1 cellular context compared by ENCODE assay signal in the genomic region with DNA sequence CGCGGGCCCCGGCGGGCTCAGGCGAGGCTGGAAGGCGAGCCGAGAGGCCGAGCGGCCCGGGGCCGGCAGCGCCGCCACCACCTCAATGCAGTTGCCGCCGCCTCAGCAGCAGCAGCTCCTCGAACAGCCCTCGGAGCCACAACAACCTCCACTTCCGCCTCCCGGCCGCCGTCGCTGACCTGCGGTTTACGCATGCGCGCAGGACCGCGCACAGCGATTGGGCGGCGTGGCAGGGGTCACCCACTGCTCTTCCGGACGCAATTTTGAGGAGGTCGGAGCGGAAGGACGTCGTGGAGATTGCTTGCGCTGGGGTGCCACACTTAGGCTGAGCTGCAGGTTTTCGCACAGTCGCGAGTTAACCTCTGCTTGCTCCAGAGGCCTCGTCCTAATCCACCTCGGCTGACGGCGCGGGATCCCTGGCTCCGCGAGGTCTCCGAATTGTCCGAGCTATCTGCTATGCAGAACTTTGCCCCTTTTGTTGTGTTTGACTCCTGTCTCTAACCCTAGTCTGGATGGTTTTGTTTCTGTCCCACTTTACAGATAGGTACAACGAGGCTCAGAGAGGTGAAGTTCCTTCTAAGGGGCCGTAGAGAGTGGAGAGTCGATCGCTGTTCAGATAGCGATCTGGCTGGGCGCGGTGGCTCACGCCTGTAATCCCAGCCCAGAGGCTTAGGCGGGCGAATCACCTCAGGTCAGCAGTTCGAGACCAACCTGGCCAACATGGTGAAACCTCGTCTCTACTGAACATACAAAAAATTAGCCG.
TF ChIP-seq lines count a peak whose summit lies in the region.

A gene (plus strand): TSS at position 243 of the 763 bp plus-strand sequence. CDS start 6,657 bp downstream, outside the sequence.
A gene with protein sequence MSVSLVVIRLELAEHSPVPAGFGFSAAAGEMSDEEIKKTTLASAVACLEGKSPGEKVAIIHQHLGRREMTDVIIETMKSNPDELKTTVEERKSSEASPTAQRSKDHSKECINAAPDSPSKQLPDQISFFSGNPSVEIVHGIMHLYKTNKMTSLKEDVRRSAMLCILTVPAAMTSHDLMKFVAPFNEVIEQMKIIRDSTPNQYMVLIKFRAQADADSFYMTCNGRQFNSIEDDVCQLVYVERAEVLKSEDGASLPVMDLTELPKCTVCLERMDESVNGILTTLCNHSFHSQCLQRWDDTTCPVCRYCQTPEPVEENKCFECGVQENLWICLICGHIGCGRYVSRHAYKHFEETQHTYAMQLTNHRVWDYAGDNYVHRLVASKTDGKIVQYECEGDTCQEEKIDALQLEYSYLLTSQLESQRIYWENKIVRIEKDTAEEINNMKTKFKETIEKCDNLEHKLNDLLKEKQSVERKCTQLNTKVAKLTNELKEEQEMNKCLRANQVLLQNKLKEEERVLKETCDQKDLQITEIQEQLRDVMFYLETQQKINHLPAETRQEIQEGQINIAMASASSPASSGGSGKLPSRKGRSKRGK (minus strand): TSS at position 146 of the 763 bp plus-strand sequence. CDS start 164 bp downstream, outside the sequence.

TF ChIP-seq in HepG2, 621 proteins besides CTCF, POLR2A, EP300 and RAD21 (continued from another document and continues in another):
- TF ChIP-seq ATAD3A (CRISPR knock-in tag; IDR thresholded peaks at IDR 0.05) (no peak), CBFB (CRISPR knock-in tag; IDR thresholded peaks at IDR 0.05) (peak; percentile 85), MBNL3 (CRISPR knock-in tag; conservative IDR thresholded peaks at IDR 0.05) (no peak), HMG20B (CRISPR knock-in tag; conservative IDR thresholded peaks at IDR 0.05) (no peak), RBAK (CRISPR knock-in tag; IDR thresholded peaks at IDR 0.05) (no peak), ZNF788 (CRISPR knock-in tag; IDR thresholded peaks at IDR 0.05; ENCODE audit: borderline replicate concordance) (peak; percentile 71; the same call in 1 of the 2 replicates), MXI1 (IDR thresholded peaks at IDR 0.05; ENCODE audit: borderline replicate concordance, low read depth, low read length) (peak; percentile 78; the same call in 1 of the 3 replicates), ZNF780A (CRISPR knock-in tag; IDR thresholded peaks at IDR 0.05) (no peak), ZNF367 (CRISPR knock-in tag; IDR thresholded peaks at IDR 0.05; ENCODE audit: borderline replicate concordance) (no peak), ZBTB7A (CRISPR knock-in tag; IDR thresholded peaks at IDR 0.05) (0 out of 2 replicates have a peak, but pooled peaks have one; percentile 44), GATAD2A (CRISPR knock-in tag; IDR thresholded peaks at IDR 0.05) (no peak), RXRB (CRISPR knock-in tag; IDR thresholded peaks at IDR 0.05; ENCODE audit: borderline replicate concordance) (peak; percentile 64; the same call in 1 of the 2 replicates), ZNF879 (CRISPR knock-in tag; IDR thresholded peaks at IDR 0.05) (0 out of 2 replicates have a peak, but pooled peaks have one; percentile 59), ZNF205 (CRISPR knock-in tag; IDR thresholded peaks at IDR 0.05) (peak; percentile 91), ZNF577 (CRISPR knock-in tag; IDR thresholded peaks at IDR 0.05; ENCODE audit: borderline replicate concordance, low read depth) (no peak), IRF2 (CRISPR knock-in tag; IDR thresholded peaks at IDR 0.05) (peak; percentile 93), SOX13 (IDR thresholded peaks at IDR 0.05) (no peak), SOX13 (CRISPR knock-in tag; conservative IDR thresholded peaks at IDR 0.05 in 1 of 2, IDR thresholded peaks at IDR 0.05 in 1 of 2) (peak in 1 of 2 experiments; percentile 22; a peak in 1 of 4 replicates), FOXA1 (IDR thresholded peaks at IDR 0.05) (no peak), FOXA1 (CRISPR knock-in tag; IDR thresholded peaks at IDR 0.05) (no peak), ZNF343 (CRISPR knock-in tag; IDR thresholded peaks at IDR 0.05) (no peak), ZKSCAN5 (CRISPR knock-in tag; IDR thresholded peaks at IDR 0.05) (no peak), JUNB (CRISPR knock-in tag; IDR thresholded peaks at IDR 0.05; ENCODE audit: borderline replicate concordance) (no peak), ZMYM2 (CRISPR knock-in tag; IDR thresholded peaks at IDR 0.05) (peak; percentile 50; the same call in 1 of the 2 replicates), SNAI1 (CRISPR knock-in tag; IDR thresholded peaks at IDR 0.05; ENCODE audit: borderline replicate concordance) (no peak), ZIK1 (CRISPR knock-in tag; IDR thresholded peaks at IDR 0.05; ENCODE audit: borderline replicate concordance, low read depth) (peak; percentile 52; the same call in 1 of the 2 replicates), ZNF616 (CRISPR knock-in tag; IDR thresholded peaks at IDR 0.05; ENCODE audit: low read depth) (no peak), ZNF274 (CRISPR knock-in tag; IDR thresholded peaks at IDR 0.05) (peak; percentile 74), ARNTL (CRISPR knock-in tag; IDR thresholded peaks at IDR 0.05) (no peak)
- TF ChIP-seq, protein P1, sequence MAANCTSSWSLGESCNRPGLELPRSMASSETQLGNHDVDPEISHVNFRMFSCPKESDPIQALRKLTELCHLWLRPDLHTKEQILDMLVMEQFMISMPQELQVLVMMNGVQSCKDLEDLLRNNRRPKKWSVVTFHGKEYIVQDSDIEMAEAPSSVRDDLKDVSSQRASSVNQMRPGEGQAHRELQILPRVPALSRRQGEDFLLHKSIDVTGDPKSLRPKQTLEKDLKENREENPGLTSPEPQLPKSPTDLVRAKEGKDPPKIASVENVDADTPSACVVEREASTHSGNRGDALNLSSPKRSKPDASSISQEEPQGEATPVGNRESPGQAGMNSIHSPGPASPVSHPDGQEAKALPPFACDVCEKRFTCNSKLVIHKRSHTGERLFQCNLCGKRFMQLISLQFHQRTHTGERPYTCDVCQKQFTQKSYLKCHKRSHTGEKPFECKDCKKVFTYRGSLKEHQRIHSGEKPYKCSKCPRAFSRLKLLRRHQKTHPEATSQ (CRISPR knock-in tag; IDR thresholded peaks at IDR 0.05; ENCODE audit: borderline replicate concordance), result 0 out of 2 replicates have a peak, but pooled peaks have one; percentile 38
- TF ChIP-seq, protein P2, sequence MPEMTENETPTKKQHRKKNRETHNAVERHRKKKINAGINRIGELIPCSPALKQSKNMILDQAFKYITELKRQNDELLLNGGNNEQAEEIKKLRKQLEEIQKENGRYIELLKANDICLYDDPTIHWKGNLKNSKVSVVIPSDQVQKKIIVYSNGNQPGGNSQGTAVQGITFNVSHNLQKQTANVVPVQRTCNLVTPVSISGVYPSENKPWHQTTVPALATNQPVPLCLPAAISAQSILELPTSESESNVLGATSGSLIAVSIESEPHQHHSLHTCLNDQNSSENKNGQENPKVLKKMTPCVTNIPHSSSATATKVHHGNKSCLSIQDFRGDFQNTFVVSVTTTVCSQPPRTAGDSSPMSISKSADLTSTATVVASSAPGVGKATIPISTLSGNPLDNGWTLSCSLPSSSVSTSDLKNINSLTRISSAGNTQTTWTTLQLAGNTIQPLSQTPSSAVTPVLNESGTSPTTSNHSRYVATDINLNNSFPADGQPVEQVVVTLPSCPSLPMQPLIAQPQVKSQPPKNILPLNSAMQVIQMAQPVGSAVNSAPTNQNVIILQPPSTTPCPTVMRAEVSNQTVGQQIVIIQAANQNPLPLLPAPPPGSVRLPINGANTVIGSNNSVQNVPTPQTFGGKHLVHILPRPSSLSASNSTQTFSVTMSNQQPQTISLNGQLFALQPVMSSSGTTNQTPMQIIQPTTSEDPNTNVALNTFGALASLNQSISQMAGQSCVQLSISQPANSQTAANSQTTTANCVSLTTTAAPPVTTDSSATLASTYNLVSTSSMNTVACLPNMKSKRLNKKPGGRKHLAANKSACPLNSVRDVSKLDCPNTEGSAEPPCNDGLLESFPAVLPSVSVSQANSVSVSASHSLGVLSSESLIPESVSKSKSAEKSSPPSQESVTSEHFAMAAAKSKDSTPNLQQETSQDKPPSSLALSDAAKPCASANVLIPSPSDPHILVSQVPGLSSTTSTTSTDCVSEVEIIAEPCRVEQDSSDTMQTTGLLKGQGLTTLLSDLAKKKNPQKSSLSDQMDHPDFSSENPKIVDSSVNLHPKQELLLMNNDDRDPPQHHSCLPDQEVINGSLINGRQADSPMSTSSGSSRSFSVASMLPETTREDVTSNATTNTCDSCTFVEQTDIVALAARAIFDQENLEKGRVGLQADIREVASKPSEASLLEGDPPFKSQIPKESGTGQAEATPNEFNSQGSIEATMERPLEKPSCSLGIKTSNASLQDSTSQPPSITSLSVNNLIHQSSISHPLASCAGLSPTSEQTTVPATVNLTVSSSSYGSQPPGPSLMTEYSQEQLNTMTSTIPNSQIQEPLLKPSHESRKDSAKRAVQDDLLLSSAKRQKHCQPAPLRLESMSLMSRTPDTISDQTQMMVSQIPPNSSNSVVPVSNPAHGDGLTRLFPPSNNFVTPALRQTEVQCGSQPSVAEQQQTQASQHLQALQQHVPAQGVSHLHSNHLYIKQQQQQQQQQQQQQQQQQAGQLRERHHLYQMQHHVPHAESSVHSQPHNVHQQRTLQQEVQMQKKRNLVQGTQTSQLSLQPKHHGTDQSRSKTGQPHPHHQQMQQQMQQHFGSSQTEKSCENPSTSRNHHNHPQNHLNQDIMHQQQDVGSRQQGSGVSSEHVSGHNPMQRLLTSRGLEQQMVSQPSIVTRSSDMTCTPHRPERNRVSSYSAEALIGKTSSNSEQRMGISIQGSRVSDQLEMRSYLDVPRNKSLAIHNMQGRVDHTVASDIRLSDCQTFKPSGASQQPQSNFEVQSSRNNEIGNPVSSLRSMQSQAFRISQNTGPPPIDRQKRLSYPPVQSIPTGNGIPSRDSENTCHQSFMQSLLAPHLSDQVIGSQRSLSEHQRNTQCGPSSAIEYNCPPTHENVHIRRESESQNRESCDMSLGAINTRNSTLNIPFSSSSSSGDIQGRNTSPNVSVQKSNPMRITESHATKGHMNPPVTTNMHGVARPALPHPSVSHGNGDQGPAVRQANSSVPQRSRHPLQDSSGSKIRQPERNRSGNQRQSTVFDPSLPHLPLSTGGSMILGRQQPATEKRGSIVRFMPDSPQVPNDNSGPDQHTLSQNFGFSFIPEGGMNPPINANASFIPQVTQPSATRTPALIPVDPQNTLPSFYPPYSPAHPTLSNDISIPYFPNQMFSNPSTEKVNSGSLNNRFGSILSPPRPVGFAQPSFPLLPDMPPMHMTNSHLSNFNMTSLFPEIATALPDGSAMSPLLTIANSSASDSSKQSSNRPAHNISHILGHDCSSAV (CRISPR knock-in tag; IDR thresholded peaks at IDR 0.05; ENCODE audit: borderline replicate concordance), result no peak
- TF ChIP-seq, protein P3, sequence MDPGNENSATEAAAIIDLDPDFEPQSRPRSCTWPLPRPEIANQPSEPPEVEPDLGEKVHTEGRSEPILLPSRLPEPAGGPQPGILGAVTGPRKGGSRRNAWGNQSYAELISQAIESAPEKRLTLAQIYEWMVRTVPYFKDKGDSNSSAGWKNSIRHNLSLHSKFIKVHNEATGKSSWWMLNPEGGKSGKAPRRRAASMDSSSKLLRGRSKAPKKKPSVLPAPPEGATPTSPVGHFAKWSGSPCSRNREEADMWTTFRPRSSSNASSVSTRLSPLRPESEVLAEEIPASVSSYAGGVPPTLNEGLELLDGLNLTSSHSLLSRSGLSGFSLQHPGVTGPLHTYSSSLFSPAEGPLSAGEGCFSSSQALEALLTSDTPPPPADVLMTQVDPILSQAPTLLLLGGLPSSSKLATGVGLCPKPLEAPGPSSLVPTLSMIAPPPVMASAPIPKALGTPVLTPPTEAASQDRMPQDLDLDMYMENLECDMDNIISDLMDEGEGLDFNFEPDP (CRISPR knock-in tag; conservative IDR thresholded peaks at IDR 0.05), result no peak
- TF ChIP-seq, protein P4, sequence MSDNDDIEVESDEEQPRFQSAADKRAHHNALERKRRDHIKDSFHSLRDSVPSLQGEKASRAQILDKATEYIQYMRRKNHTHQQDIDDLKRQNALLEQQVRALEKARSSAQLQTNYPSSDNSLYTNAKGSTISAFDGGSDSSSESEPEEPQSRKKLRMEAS (IDR thresholded peaks at IDR 0.05), result peak; percentile 70
- TF ChIP-seq, protein P5, sequence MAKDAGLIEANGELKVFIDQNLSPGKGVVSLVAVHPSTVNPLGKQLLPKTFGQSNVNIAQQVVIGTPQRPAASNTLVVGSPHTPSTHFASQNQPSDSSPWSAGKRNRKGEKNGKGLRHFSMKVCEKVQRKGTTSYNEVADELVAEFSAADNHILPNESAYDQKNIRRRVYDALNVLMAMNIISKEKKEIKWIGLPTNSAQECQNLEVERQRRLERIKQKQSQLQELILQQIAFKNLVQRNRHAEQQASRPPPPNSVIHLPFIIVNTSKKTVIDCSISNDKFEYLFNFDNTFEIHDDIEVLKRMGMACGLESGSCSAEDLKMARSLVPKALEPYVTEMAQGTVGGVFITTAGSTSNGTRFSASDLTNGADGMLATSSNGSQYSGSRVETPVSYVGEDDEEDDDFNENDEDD (CRISPR knock-in tag; IDR thresholded peaks at IDR 0.05; ENCODE audit: borderline replicate concordance), result peak; percentile 52; the same call in 1 of the 2 replicates
- TF ChIP-seq, protein P6, sequence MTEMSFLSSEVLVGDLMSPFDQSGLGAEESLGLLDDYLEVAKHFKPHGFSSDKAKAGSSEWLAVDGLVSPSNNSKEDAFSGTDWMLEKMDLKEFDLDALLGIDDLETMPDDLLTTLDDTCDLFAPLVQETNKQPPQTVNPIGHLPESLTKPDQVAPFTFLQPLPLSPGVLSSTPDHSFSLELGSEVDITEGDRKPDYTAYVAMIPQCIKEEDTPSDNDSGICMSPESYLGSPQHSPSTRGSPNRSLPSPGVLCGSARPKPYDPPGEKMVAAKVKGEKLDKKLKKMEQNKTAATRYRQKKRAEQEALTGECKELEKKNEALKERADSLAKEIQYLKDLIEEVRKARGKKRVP (CRISPR knock-in tag; IDR thresholded peaks at IDR 0.05), result peak in 1 of 2 experiments; percentile 43; a peak in 1 of 4 replicates
- TF ChIP-seq, protein P7, sequence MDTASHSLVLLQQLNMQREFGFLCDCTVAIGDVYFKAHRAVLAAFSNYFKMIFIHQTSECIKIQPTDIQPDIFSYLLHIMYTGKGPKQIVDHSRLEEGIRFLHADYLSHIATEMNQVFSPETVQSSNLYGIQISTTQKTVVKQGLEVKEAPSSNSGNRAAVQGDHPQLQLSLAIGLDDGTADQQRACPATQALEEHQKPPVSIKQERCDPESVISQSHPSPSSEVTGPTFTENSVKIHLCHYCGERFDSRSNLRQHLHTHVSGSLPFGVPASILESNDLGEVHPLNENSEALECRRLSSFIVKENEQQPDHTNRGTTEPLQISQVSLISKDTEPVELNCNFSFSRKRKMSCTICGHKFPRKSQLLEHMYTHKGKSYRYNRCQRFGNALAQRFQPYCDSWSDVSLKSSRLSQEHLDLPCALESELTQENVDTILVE (CRISPR knock-in tag; IDR thresholded peaks at IDR 0.05), result peak; percentile 81; the same call in 1 of the 2 replicates
- TF ChIP-seq, protein P8, sequence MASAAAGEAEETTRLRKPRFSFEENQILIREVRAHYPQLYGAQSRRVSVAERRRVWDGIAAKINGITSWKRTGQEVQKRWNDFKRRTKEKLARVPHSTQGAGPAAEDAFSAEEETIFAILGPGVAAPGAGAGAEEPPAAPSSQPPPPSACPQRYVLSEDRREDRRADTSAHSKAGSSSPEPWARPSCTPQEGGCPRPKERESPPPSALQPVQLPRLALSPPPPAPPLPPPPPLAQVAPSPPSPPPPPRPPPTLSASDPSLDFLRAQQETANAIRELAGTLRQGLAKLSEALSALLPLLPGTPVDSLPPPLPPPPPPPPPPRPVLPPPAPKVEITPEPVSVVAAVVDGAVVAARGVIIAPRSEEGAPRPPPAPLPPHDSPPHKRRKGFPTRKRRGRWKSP (CRISPR knock-in tag; IDR thresholded peaks at IDR 0.05), result peak; percentile 59; the same call in 1 of the 2 replicates
- TF ChIP-seq, protein P9, sequence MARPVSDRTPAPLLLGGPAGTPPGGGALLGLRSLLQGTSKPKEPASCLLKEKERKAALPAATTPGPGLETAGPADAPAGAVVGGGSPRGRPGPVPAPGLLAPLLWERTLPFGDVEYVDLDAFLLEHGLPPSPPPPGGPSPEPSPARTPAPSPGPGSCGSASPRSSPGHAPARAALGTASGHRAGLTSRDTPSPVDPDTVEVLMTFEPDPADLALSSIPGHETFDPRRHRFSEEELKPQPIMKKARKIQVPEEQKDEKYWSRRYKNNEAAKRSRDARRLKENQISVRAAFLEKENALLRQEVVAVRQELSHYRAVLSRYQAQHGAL (CRISPR knock-in tag; IDR thresholded peaks at IDR 0.05; ENCODE audit: not compliant biosample characterization), result peak; percentile 6
